ENCODE assay signal across 24 cellular contexts in the genomic region with DNA sequence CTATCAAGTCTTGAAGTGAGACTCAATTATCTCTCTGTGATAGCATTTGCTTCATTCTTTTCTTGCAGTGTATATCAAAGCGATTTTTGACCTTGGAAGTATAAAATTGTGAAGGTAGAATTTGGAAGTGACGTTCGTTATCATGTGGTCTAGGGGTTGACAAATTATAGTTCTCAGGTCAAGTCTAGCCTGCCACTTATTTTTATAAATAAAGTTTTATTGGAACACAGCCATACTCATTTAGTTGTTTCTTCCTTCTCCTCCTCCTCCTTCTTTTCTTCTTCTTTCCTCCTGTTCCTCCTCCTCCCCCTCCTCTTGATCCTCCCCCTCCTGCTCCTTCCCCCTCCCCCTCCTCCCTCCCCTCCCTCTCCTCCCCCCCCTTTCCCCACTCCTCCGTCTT. TPM values are rescaled to one million over a fixed set of nuclear protein-coding genes. Genes with fewer than 3 reads are reported as not detected.
DNase-seq lines count a peak whose midpoint lies in the region; ATAC-seq, FAIRE-seq and TF ChIP-seq lines count a peak whose summit lies in the region.
"Had no signal": no experiment of that assay in that cellular context is flagged by ENCODE, and none has a peak within 500 bp of the region (broad histone marks: within the 10 kb centered on the region; RNA-seq: fewer than 3 reads in every experiment).

No MANE protein-coding gene starts in this region.

- no TSS peak for BruUV-seq in GM12878 (replicated peaks; lab: Mats Ljungman, UMichigan)

- H3K4me2 ChIP-seq in GM23338 (peak overlapping the region; percentile 19; the same call in 1 of the 2 replicates), GM12878 (ENCODE audit: control insufficient read depth, insufficient read depth) (no peak overlapping the region)
- H3K4me2 ChIP-seq: BLaER1 treated with 17β-estradiol and CSF1 and Interleukin-3, amounts not matched to agents 10 nM and 100 nM had no signal

- no peak for TF ChIP-seq CTCF in GM23338 (conservative IDR thresholded peaks at IDR 0.05; ENCODE audit: low read depth in 2 of 2)
- no peak for TF ChIP-seq CTCF in GM12878 (IDR thresholded peaks at IDR 0.05 in 2 of 3, conservative IDR thresholded peaks at IDR 0.05 in 1 of 3; ENCODE audit: control insufficient read depth in 2 of 3, extremely low read depth in 1 of 3, insufficient read depth in 1 of 3, low read depth in 3 of 3, low read length in 3 of 3)
- no peak for TF ChIP-seq CTCF in chondrocyte (IDR thresholded peaks at IDR 0.05)
- no peak for TF ChIP-seq CTCF in nephron progenitor cell (IDR thresholded peaks at IDR 0.05)
- TF ChIP-seq CTCF in progenitor cell of endocrine pancreas (IDR thresholded peaks at IDR 0.05; ENCODE audit: unreplicated experiment): no peak

- H3K9me3 Mint-ChIP-seq in GM23338 (no peaks in the 10 kb centered on the region; the same call in 2 of the 3 replicates), chondrocyte (ENCODE audit: low read depth) (no peaks in the 10 kb centered on the region), nephron progenitor cell (no peaks in the 10 kb centered on the region), progenitor cell of endocrine pancreas (ENCODE audit: low read depth) (no peaks in the 10 kb centered on the region)
- H3K9me3 Mint-ChIP-seq: CD4-positive, alpha-beta T cell; CD8-positive, alpha-beta T cell had no signal

- H3K4me3 Mint-ChIP-seq in GM23338 (no peak overlapping the region), chondrocyte (ENCODE audit: unreplicated experiment) (no peak overlapping the region), nephron progenitor cell (no peak overlapping the region), progenitor cell of endocrine pancreas (ENCODE audit: low read depth) (no peak overlapping the region)
- H3K4me3 Mint-ChIP-seq: B cell; CD4-positive, alpha-beta T cell; CD8-positive, alpha-beta T cell had no signal

- ATAC-seq in GM23338 (no peak), GM12878 (no peak), HG02678 (IDR thresholded peaks at IDR 0.05; ENCODE audit: unreplicated experiment) (no peak)
- ATAC-seq: CD8-positive, alpha-beta T cell had no signal

- H3K27ac Mint-ChIP-seq in GM23338 (no peak overlapping the region), chondrocyte (ENCODE audit: unreplicated experiment) (peak overlapping the region; percentile 79), nephron progenitor cell (peak overlapping the region; percentile 61), progenitor cell of endocrine pancreas (no peak overlapping the region)
- H3K27ac Mint-ChIP-seq: B cell; CD4-positive, alpha-beta T cell; CD8-positive, alpha-beta T cell had no signal

- DNase-seq in GM23338 (ENCODE audit: low spot score) (peak; percentile 20), GM12878 (ENCODE audit: low read depth, low spot score) (no peak), chondrocyte (ENCODE audit: low spot score) (no peak), nephron progenitor cell (no peak), progenitor cell of endocrine pancreas (ENCODE audit: low spot score, unreplicated experiment) (no peak), cardiac septum (ENCODE audit: low spot score) (no peak)
- DNase-seq: 8988T; ACHN; AML-193; Caco-2; Calu3; CD4-positive, alpha-beta T cell; CD8-positive, alpha-beta T cell; DMS79 treated with DMSO at 0.1 percent for 48 hours; GF-D8 had no signal

- H3K4me1 Mint-ChIP-seq in GM23338 (peaks cover 61% of the 10 kb centered on the region), chondrocyte (ENCODE audit: low read depth) (peaks cover 50% of the 10 kb centered on the region), nephron progenitor cell (peaks cover 38% of the 10 kb centered on the region), progenitor cell of endocrine pancreas (ENCODE audit: low read depth) (peaks cover 12% of the 10 kb centered on the region)

- in situ Hi-C loops in GM12878 (cut with MboI): no loop called here

- TF ChIP-seq EP300 in GM12878 (IDR thresholded peaks at IDR 0.05; ENCODE audit: borderline replicate concordance in 1 of 2, control insufficient read depth in 1 of 2, low read depth in 2 of 2, low read length in 2 of 2): no peak

- H3K36me3 Mint-ChIP-seq in GM23338 (ENCODE audit: low read depth) (no peaks in the 10 kb centered on the region), chondrocyte (ENCODE audit: low read depth) (peaks cover 2% of the 10 kb centered on the region), nephron progenitor cell (ENCODE audit: low read depth) (peaks cover 35% of the 10 kb centered on the region), progenitor cell of endocrine pancreas (ENCODE audit: insufficient read depth) (no peaks in the 10 kb centered on the region)
- H3K36me3 Mint-ChIP-seq: CD8-positive, alpha-beta T cell had no signal

- no peaks in the 10 kb centered on the region for H4K20me1 ChIP-seq in GM23338 (replicated peaks; ENCODE audit: insufficient read depth)
- no peaks in the 10 kb centered on the region for H4K20me1 ChIP-seq in GM12878 (ENCODE audit: control insufficient read depth, insufficient read depth)

- H3K4me1 ChIP-seq in GM23338 (ENCODE audit: insufficient read depth): peaks cover 61% of the 10 kb centered on the region
- no peaks in the 10 kb centered on the region; the same call in 1 of the 2 replicates for H3K4me1 ChIP-seq in GM12878 (ENCODE audit: control insufficient read depth, insufficient read depth, low read length)
- H3K4me1 ChIP-seq: Caco-2 had no signal

- FAIRE-seq in GM12878 (lab: Jason Lieb, UNC): no peak
- FAIRE-seq: A204.1, D721Med, G401.6, GM12892, GM18507 had no signal

- no peaks in the 10 kb centered on the region for H3K9me2 ChIP-seq in GM23338 (ENCODE audit: insufficient read depth)

- SMC1A ChIA-PET in GM12878 (lab: Charles Lee; ENCODE audit: uncharacterized antibody, unreplicated experiment): interaction anchor here (1.5 kb wide), 1 partner anchor 11 kb away, joined by 5 read pairs; no protein-coding TSS in a partner anchor

- H3K9ac ChIP-seq in GM12878 (ENCODE audit: control insufficient read depth, insufficient read depth, low read length): no peak overlapping the region
- H3K9ac ChIP-seq: BLaER1 treated with 17β-estradiol and CSF1 and Interleukin-3, amounts not matched to agents 10 nM and 100 nM had no signal

- H3K27ac ChIP-seq in GM23338 (ENCODE audit: low read depth) (no peak overlapping the region), GM12878 (ENCODE audit: control insufficient read depth, insufficient read depth) (no peak overlapping the region)
- H3K27ac ChIP-seq: BLaER1 treated with 17β-estradiol and CSF1 and Interleukin-3, amounts not matched to agents 10 nM and 100 nM; C4-2B had no signal

- no peaks in the 10 kb centered on the region for H3F3A ChIP-seq in GM23338 (replicated peaks; ENCODE audit: low read depth)

- H3K79me2 ChIP-seq in GM23338 (replicated peaks; ENCODE audit: insufficient read depth) (peaks cover 76% of the 10 kb centered on the region), GM12878 (ENCODE audit: control insufficient read depth, insufficient read depth, low read length) (no peaks in the 10 kb centered on the region)

- TF ChIP-seq POLR2A in GM12878 (IDR thresholded peaks at IDR 0.05; ENCODE audit: low read depth, low read length): no peak

- H3K4me3 ChIP-seq in GM23338: no peak overlapping the region
- H3K4me3 ChIP-seq in GM12878: no peak overlapping the region
- H3K4me3 ChIP-seq: BLaER1 treated with 17β-estradiol and CSF1 and Interleukin-3, amounts not matched to agents 10 nM and 100 nM had no signal

- WGBS in GM12878 (ENCODE audit: insufficient coverage, insufficient replicate concordance, low lambda C conversion rate, missing lambda C conversion rate): 94% methylated on average over 3 of the region's 4 CpGs

- H3K9me3 ChIP-seq in GM12878 (replicated peaks; ENCODE audit: control insufficient read depth, insufficient read depth, low read length): no peaks in the 10 kb centered on the region
- H3K9me3 ChIP-seq: Caco-2 had no signal

- CTCF ChIA-PET in GM12878 (lab: Yijun Ruan, JAX): interaction anchor here (1.0 kb wide), 1 partner anchor 10 kb away, joined by 3 read pairs; no protein-coding TSS in a partner anchor

- POLR2A ChIA-PET in GM12878 (lab: Charles Lee): no interaction called here

- no peak for TF ChIP-seq RAD21 in GM12878 (IDR thresholded peaks at IDR 0.05; ENCODE audit: insufficient read depth, low read depth, low read length)

- H3K27me3 ChIP-seq in GM23338 (ENCODE audit: insufficient read depth): no peaks in the 10 kb centered on the region
- H3K27me3 ChIP-seq in GM12878 (replicated peaks in 1 of 2; ENCODE audit: control insufficient read depth in 2 of 2, insufficient read depth in 2 of 2, low read length in 1 of 2): no peaks in the 10 kb centered on the region
- H3K27me3 ChIP-seq: BLaER1 treated with 17β-estradiol and CSF1 and Interleukin-3, amounts not matched to agents 10 nM and 100 nM had no signal

- intact Hi-C loops in GM12878 (cut with micrococcal nuclease; ENCODE audit: unreplicated experiment): no loop called here
- intact Hi-C loops in cardiac septum (cut with DNase I): no loop called here

- H3K36me3 ChIP-seq in GM23338 (ENCODE audit: insufficient read depth): no peaks in the 10 kb centered on the region
- no peaks in the 10 kb centered on the region for H3K36me3 ChIP-seq in GM12878 (ENCODE audit: control insufficient read depth in 2 of 2, insufficient read depth in 2 of 2, low read length in 1 of 2)

- RAD21 ChIA-PET in GM12878 (lab: Charles Lee; ENCODE audit: unreplicated experiment): no interaction called here

- H2AFZ ChIP-seq in GM23338 (no peak overlapping the region), GM12878 (ENCODE audit: control insufficient read depth, low read depth, low read length) (no peak overlapping the region)

- H3K27me3 Mint-ChIP-seq in GM23338 (ENCODE audit: insufficient read depth, low read depth, poor library complexity): peaks cover 7% of the 10 kb centered on the region
- no peaks in the 10 kb centered on the region for H3K27me3 Mint-ChIP-seq in chondrocyte (ENCODE audit: low read depth)
- no peaks in the 10 kb centered on the region for H3K27me3 Mint-ChIP-seq in nephron progenitor cell (ENCODE audit: low read depth, poor library complexity)
- no peaks in the 10 kb centered on the region for H3K27me3 Mint-ChIP-seq in progenitor cell of endocrine pancreas
- H3K27me3 Mint-ChIP-seq: B cell had no signal

RNA-seq across cellular contexts. Expression of gene LRRTM2, which starts 38.0 kb away (rescaled TPM):
- total RNA-seq in GM23338 (2014; rRNA removed; shearing (Covaris generic)): not detected in 2 replicates
- polyA plus RNA-seq in GM23338 (2016; fragmentation: Nextera tagmentation; extraction: Ambion mirVana): 0.89 and 1.5 TPM in 2 replicates
- total RNA-seq in GM12878 (2013; cell fraction: nucleolus; rRNA removed): 1.5 and 2.0 TPM in 2 replicates
- total RNA-seq in GM12878 (2014; rRNA removed): 0.05 and 0.06 TPM in 2 replicates
- total RNA-seq in GM12878 (2014; rRNA removed; fragmentation: Illumina TruSeq; extraction: Trizol): 0.04 and 0.05 TPM in 2 replicates
- total RNA-seq in GM12878 (2021): 0.05 TPM in 1 of 2 replicates, not detected in the other
- polyA plus RNA-seq in GM12878 (2011; ENCODE audit: low read depth): not detected
- 0.07 and 0.08 TPM in 2 replicates for polyA plus RNA-seq in GM12878 (2011; rRNA removed)
- polyA plus RNA-seq in GM12878 (2011; cell fraction: cytosol; rRNA removed): not detected in 2 replicates
- 0.12 TPM in 2 replicates for polyA plus RNA-seq in GM12878 (2011; cell fraction: nucleus; rRNA removed)
- 0.03 and 0.06 TPM in 2 replicates for polyA plus RNA-seq in GM12878 (2012)
- polyA plus RNA-seq in GM12878 (2014; fragmentation: Illumina TruSeq; extraction: Trizol): 0.04 and 0.27 TPM in 2 replicates
- not detected for polyA plus RNA-seq in GM12878 (2014; fragmentation: Nextera tagmentation; extraction: Ambion mirVana)
- 0.06 and 0.10 TPM in 2 replicates for polyA plus RNA-seq in GM12878 (2014; rRNA removed)
- under 1 TPM; 0.11 to 0.14 TPM for polyA plus RNA-seq in GM12878 (2016; fragmentation: Nextera tagmentation; extraction: Ambion mirVana)
- 0.05 TPM in 1 of 2 replicates, not detected in the other for polyA minus RNA-seq in GM12878 (2011; rRNA and poly(A)+ RNA removed)
- polyA minus RNA-seq in GM12878 (2011; cell fraction: cytosol; rRNA and poly(A)+ RNA removed): not detected in 2 replicates
- under 0.01 and 0.10 TPM in 2 replicates for polyA minus RNA-seq in GM12878 (2011; cell fraction: nucleus; rRNA and poly(A)+ RNA removed)
- 0.19 TPM in 1 of 3 replicates, not detected in the others for total RNA-seq in chondrocyte
- total RNA-seq in progenitor cell of endocrine pancreas: not detected in 2 replicates
- not detected for total RNA-seq in cardiac septum
- total RNA-seq: B cell, Caco-2, Calu3 had no signal

Comparison
In these comparisons a context has a peak if more than half of its experiments do, and no peak if none do; other contexts are left out.
1. H3K27ac Mint-ChIP-seq: peak in chondrocyte (single experiment) and nephron progenitor cell (single experiment); none in GM23338 (single experiment) and progenitor cell of endocrine pancreas (single experiment).